Comparison of ENCODE assay signal across 8 cellular contexts in the genomic region with DNA sequence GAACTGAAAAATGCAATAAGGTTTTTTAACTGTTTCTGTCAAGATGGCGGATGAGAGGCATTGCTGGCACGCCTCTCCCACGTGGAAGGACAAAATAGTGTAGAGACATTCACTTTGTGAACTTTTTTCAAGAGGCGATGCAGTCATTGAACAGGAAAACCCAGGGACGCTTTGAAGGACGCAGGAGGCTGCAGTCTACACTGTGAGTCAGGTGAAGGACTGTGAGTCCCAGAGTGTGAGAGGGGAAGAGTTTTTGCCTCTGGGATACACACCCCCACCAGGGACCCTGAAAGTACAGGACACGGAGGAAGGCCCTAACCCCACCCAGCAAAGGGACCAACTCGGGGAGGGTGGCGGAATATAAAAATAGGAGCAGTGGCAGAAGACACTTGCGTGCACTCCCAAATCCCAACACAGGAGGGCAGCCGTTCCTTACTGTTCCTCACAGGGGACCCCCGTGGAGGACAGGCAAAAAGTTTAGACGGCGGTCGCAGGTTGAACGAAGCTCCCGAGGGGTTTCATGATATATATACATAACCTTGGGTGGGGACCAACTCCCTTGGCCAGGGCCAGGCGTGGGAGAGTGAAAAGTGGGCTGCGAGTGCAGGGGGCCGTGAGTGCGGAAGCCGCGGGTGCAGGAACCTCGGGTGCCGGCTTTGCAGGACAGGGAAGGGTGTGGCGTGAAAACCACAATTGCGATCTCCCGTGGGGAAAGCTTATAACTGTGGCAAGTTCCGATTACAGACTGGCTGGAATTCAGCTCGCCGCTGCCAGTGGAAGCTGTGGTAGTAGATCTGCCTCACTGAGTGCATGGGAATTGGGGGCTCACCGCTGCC.
DNase-seq lines count a peak whose midpoint lies in the region; ATAC-seq, FAIRE-seq and TF ChIP-seq lines count a peak whose summit lies in the region.

No MANE protein-coding gene starts in this region.

- intact Hi-C loops in activated CD4-positive, alpha-beta T cell treated with anti-CD3 and anti-CD28 coated beads, Interleukin-2, amount 10 ng/mL, durations not matched to agents 24 days and 14 days (cut with micrococcal nuclease) = loop anchor here (5.0 kb wide), 1 partner anchor 223 kb away; no protein-coding TSS in a partner anchor
- intact Hi-C loops in colonic mucosa (cut with DNase I) (loop anchor here (2.0 to 5.0 kb wide), 2 partner anchors 93 to 108 kb away; a partner anchor contains a TSS), lower leg skin (cut with DNase I; ENCODE audit: low total_unique reads) (loop anchor here (2.0 kb wide), 1 partner anchor 93 kb away; no protein-coding TSS in a partner anchor)

- ATAC-seq in HG03521 (IDR thresholded peaks at IDR 0.05; ENCODE audit: unreplicated experiment) = no peak
- no peak for ATAC-seq in HG03565 (IDR thresholded peaks at IDR 0.05; ENCODE audit: unreplicated experiment)

- no peaks in the 10 kb centered on the region for H3K27me3 ChIP-seq in colonic mucosa

- TF ChIP-seq CTCF in colonic mucosa (IDR thresholded peaks at IDR 0.05) (peak; percentile 70), lower leg skin (IDR thresholded peaks at IDR 0.05) (no peak)

- H3K27me3 Mint-ChIP-seq in activated CD4-positive, alpha-beta T cell treated with anti-CD3 and anti-CD28 coated beads, Interleukin-2, amount 10 ng/mL, durations not matched to agents 24 days and 14 days = peaks cover 32% of the 10 kb centered on the region

- no peaks in the 10 kb centered on the region for H3K36me3 Mint-ChIP-seq in activated CD4-positive, alpha-beta T cell treated with anti-CD3 and anti-CD28 coated beads, Interleukin-2, amount 10 ng/mL, durations not matched to agents 24 days and 14 days (ENCODE audit: low read depth)

- TF ChIP-seq POLR2A in GM12892 (IDR thresholded peaks at IDR 0.05; ENCODE audit: low read depth, low read length) (no peak), lower leg skin (IDR thresholded peaks at IDR 0.05) (no peak)

- H3K4me3 Mint-ChIP-seq in activated CD4-positive, alpha-beta T cell treated with anti-CD3 and anti-CD28 coated beads, Interleukin-2, amount 10 ng/mL, durations not matched to agents 24 days and 14 days = peak overlapping the region; percentile 82

- no peaks in the 10 kb centered on the region for H3K4me1 ChIP-seq in colonic mucosa

- no peaks in the 10 kb centered on the region for H3K9me3 ChIP-seq in colonic mucosa

- H3K4me1 Mint-ChIP-seq in activated CD4-positive, alpha-beta T cell treated with anti-CD3 and anti-CD28 coated beads, Interleukin-2, amount 10 ng/mL, durations not matched to agents 24 days and 14 days = peaks cover 20% of the 10 kb centered on the region

- no peaks in the 10 kb centered on the region for H3K36me3 ChIP-seq in colonic mucosa

- peak overlapping the region; percentile 14 for H3K4me3 ChIP-seq in colonic mucosa
- H3K4me3 ChIP-seq in lower leg skin (ENCODE audit: low read depth, poor library complexity, severe bottlenecking) = no peak overlapping the region

- H3K9ac ChIP-seq in colonic mucosa (ENCODE audit: low read depth in 2 of 2, low read length in 2 of 2) = peak overlapping the region in 1 of 2 donors; percentile 50

- FAIRE-seq in GM12892 (lab: Jason Lieb, UNC) = peak; percentile 96

- H3K9me3 Mint-ChIP-seq in activated CD4-positive, alpha-beta T cell treated with anti-CD3 and anti-CD28 coated beads, Interleukin-2, amount 10 ng/mL, durations not matched to agents 24 days and 14 days = no peaks in the 10 kb centered on the region

- no peak overlapping the region for H3K27ac ChIP-seq in colonic mucosa

- 22 to 42% methylated on average over 32 of the region's 32 CpGs for WGBS in lower leg skin, 2 donors

- DNase-seq in GM12892 (ENCODE audit: insufficient read length) (peak; percentile 62), NCI-H2227 treated with DMSO at 0.1 percent for 48 hours (lab: John Stamatoyannopoulos, UW) (peak; percentile 37), colonic mucosa (peak; percentile 78), lower leg skin (ENCODE audit: low spot score in 2 of 2) (peak; percentile 74 to 94)
- peak; percentile 92 for DNase-seq in activated CD4-positive, alpha-beta T cell treated with anti-CD3 and anti-CD28 coated beads, Interleukin-2, amount 10 ng/mL, durations not matched to agents 24 days and 14 days
- peak; percentile 66 to 71 for DNase-seq in stimulated activated CD4-positive, alpha-beta T cell treated with anti-CD3 and anti-CD28 coated beads, Interleukin-4, amount 100 ng/mL, for 4 hours

- no peak overlapping the region for H3K27ac Mint-ChIP-seq in activated CD4-positive, alpha-beta T cell treated with anti-CD3 and anti-CD28 coated beads, Interleukin-2, amount 10 ng/mL, durations not matched to agents 24 days and 14 days

Comparison
In these comparisons a context has a peak if more than half of its experiments do, and no peak if none do; other contexts are left out.
1. DNase-seq: peak in every context shown above with its lines; median percentile 92 in activated CD4-positive, alpha-beta T cell treated with anti-CD3 and anti-CD28 coated beads, Interleukin-2, amount 10 ng/mL, durations not matched to agents 24 days and 14 days; 84 in lower leg skin; 78 in colonic mucosa; 68 in stimulated activated CD4-positive, alpha-beta T cell treated with anti-CD3 and anti-CD28 coated beads, Interleukin-4, amount 100 ng/mL, for 4 hours; 62 in GM12892; 37 in NCI-H2227 treated with DMSO at 0.1 percent for 48 hours.